ENCODE assay signal across 9 cellular contexts in genomic region chr5:115209279-115209678, GRCh38. TPM values are rescaled to one million over a fixed set of nuclear protein-coding genes. Genes with fewer than 3 reads are reported as not detected.
DNase-seq lines count a peak whose midpoint lies in the region; ATAC-seq, FAIRE-seq and TF ChIP-seq lines count a peak whose summit lies in the region.
"Had no signal": no experiment of that assay in that cellular context is flagged by ENCODE, and none has a peak within 500 bp of the region (broad histone marks: within the 10 kb centered on the region; RNA-seq: fewer than 3 reads in every experiment).

No MANE protein-coding gene starts in this region.

- H3K27ac ChIP-seq in DOHH2 (ENCODE audit: low read depth, low read length) (peak overlapping the region; percentile 89), pancreas (no peak overlapping the region), ovary (no peak overlapping the region)
- H3K27ac ChIP-seq: psoas muscle had no signal

- no peaks in the 10 kb centered on the region for H3K27me3 Mint-ChIP-seq in activated T-cell treated with anti-CD3 and anti-CD28 coated beads, Interleukin-2, amount 50 U/mL, for 4 hours (ENCODE audit: low read depth)

- H3K9me3 Mint-ChIP-seq in activated T-cell treated with anti-CD3 and anti-CD28 coated beads, Interleukin-2, amount 50 U/mL, for 4 hours = no peaks in the 10 kb centered on the region

- peaks cover 15% of the 10 kb centered on the region for H3K4me1 Mint-ChIP-seq in activated T-cell treated with anti-CD3 and anti-CD28 coated beads, Interleukin-2, amount 50 U/mL, for 4 hours (ENCODE audit: low read depth)

- no peaks in the 10 kb centered on the region for H3K9me2 ChIP-seq in DOHH2 (replicated peaks; ENCODE audit: control insufficient read depth, low read length)

- H3K4me2 ChIP-seq in DOHH2 (ENCODE audit: low read length) = peak overlapping the region; percentile 69

- H3K9me3 ChIP-seq in DOHH2 (ENCODE audit: control insufficient read depth, insufficient read depth, low read length) (no peaks in the 10 kb centered on the region), pancreas (no peaks in the 10 kb centered on the region), ovary (no peaks in the 10 kb centered on the region)
- H3K9me3 ChIP-seq: psoas muscle had no signal

- no peaks in the 10 kb centered on the region for H4K20me1 ChIP-seq in DOHH2 (ENCODE audit: control insufficient read depth, insufficient read depth, low read depth, low read length)

- FAIRE-seq in pancreas (lab: Jason Lieb, UNC) (peak; percentile 64), HTR-8/SVneo (lab: Jason Lieb, UNC) (no peak)

- intact Hi-C loops in pancreas (cut with DNase I) = no loop called here
- intact Hi-C loops in ovary (cut with DNase I) = no loop called here

- peaks cover 16% of the 10 kb centered on the region for H3K36me3 Mint-ChIP-seq in activated T-cell treated with anti-CD3 and anti-CD28 coated beads, Interleukin-2, amount 50 U/mL, for 4 hours (ENCODE audit: insufficient read depth)

- no peak for TF ChIP-seq POLR2A in ovary (IDR thresholded peaks at IDR 0.05)

- DNase-seq in GM20000 (ENCODE audit: low spot score) (peak; percentile 66), pancreas (peak in 1 of 6 donors; percentile 26), D341Med (ENCODE audit: low spot score) (no peak), HTR-8/SVneo (ENCODE audit: insufficient read length, low spot score) (no peak), ovary (no peak)
- no peak for DNase-seq in activated T-cell treated with anti-CD3 and anti-CD28 coated beads, Interleukin-2, amount 50 U/mL, for 4 hours
- DNase-seq: psoas muscle had no signal

- H3K4me3 Mint-ChIP-seq in activated T-cell treated with anti-CD3 and anti-CD28 coated beads, Interleukin-2, amount 50 U/mL, for 4 hours = no peak overlapping the region

- no peak for TF ChIP-seq CTCF in DOHH2 (IDR thresholded peaks at IDR 0.05; ENCODE audit: low read depth, low read length, poor library complexity, severe bottlenecking)
- TF ChIP-seq CTCF in GM20000 (IDR thresholded peaks at IDR 0.05; ENCODE audit: extremely low read depth, missing control alignments) = no peak
- TF ChIP-seq CTCF in pancreas (IDR thresholded peaks at IDR 0.05) = no peak
- TF ChIP-seq CTCF in ovary (IDR thresholded peaks at IDR 0.05) = no peak

- peak overlapping the region; percentile 53; the same call in 1 of the 2 replicates for H3K4me3 ChIP-seq in DOHH2 (ENCODE audit: low read length)
- no peak overlapping the region for H3K4me3 ChIP-seq in pancreas
- no peak overlapping the region for H3K4me3 ChIP-seq in ovary
- H3K4me3 ChIP-seq: psoas muscle had no signal

- TF ChIP-seq EP300 in ovary (IDR thresholded peaks at IDR 0.05) = no peak

- H3K36me3 ChIP-seq in DOHH2 (ENCODE audit: control insufficient read depth, low read length) (peaks cover 15% of the 10 kb centered on the region), pancreas (peaks cover 0 to 6% (median 0%) of the 10 kb centered on the region in 3 donors), ovary (no peaks in the 10 kb centered on the region)

- peak; percentile 99 for ATAC-seq in HG03565 (IDR thresholded peaks at IDR 0.05; ENCODE audit: unreplicated experiment)
- ATAC-seq in activated T-cell treated with anti-CD3 and anti-CD28 coated beads, Interleukin-2, amount 50 U/mL, for 4 hours = peak; percentile 96 to 97
- ATAC-seq in pancreas = peak; percentile 48 to 95 (median 79)

- H3K27me3 ChIP-seq in DOHH2 (ENCODE audit: control insufficient read depth, low read length) (no peaks in the 10 kb centered on the region), pancreas (no peaks in the 10 kb centered on the region), ovary (no peaks in the 10 kb centered on the region)

- 47 to 59% methylated on average over 3 of the region's 3 CpGs for WGBS in pancreas, 2 donors
- 34 to 51% (median 42%) methylated on average over 3 of the region's 3 CpGs for WGBS in ovary, 3 donors

- no peaks in the 10 kb centered on the region for H3K79me2 ChIP-seq in DOHH2 (ENCODE audit: control insufficient read depth, low read length)

- H3F3A ChIP-seq in DOHH2 (ENCODE audit: control insufficient read depth, insufficient read depth) = peaks cover 11% of the 10 kb centered on the region

- H3K4me1 ChIP-seq in DOHH2 (ENCODE audit: control insufficient read depth, low read length) (peaks cover 41% of the 10 kb centered on the region), pancreas (peaks cover 0 to 3% (median 0%) of the 10 kb centered on the region in 3 donors), ovary (ENCODE audit: insufficient read depth) (no peaks in the 10 kb centered on the region)
- H3K4me1 ChIP-seq: psoas muscle had no signal

RNA-seq across cellular contexts. Expression of gene TRIM36, which starts 39.6 kb away (rescaled TPM):
- not detected for total RNA-seq in activated T-cell treated with anti-CD3 and anti-CD28 coated beads, Interleukin-2, amount 50 U/mL, for 4 hours
- total RNA-seq in pancreas (1 to 10 TPM in 4 of 6 donors, under 1 TPM in 2; 0.83 to 2.1 (median 1.2) TPM), ovary (10 to 100 TPM in 1 of 7 donors, 1 to 10 TPM in 6; 2.5 to 10.3 (median 4.1) TPM)
- polyA plus RNA-seq in pancreas (under 1 TPM; 0.52 to 0.61 TPM), ovary (1 to 10 TPM; 1.5 to 2.6 TPM)

RNA-seq across cellular contexts. Expression of gene PGGT1B, which starts 53.4 kb away (rescaled TPM):
- total RNA-seq in activated T-cell treated with anti-CD3 and anti-CD28 coated beads, Interleukin-2, amount 50 U/mL, for 4 hours = 10 to 100 TPM; 48.1 to 49.2 (median 49.2) TPM
- total RNA-seq in pancreas = 10 to 100 TPM; 13.7 to 24.5 (median 18.7) TPM
- polyA plus RNA-seq in pancreas = 1 to 10 TPM; 1.7 to 2.4 TPM
- 10 to 100 TPM in 6 of 7 donors, 1 to 10 TPM in 1; 6.7 to 45.0 (median 34.3) TPM for total RNA-seq in ovary
- 10 to 100 TPM in 1 of 2 donors, 1 to 10 TPM in 1; 3.4 to 12.4 TPM for polyA plus RNA-seq in ovary
